Comparison of ENCODE assay signal across 8 cellular contexts in genomic region chrX:56764975-56765791, GRCh38. TPM values are rescaled to one million over a fixed set of nuclear protein-coding genes. Genes with fewer than 3 reads are reported as not detected.
DNase-seq lines count a peak whose midpoint lies in the region; ATAC-seq and TF ChIP-seq lines count a peak whose summit lies in the region.

No MANE protein-coding gene starts in this region.

- DNase-seq in MCF 10A (ENCODE audit: unreplicated experiment) (no peak), osteoblast (ENCODE audit: insufficient read length, low spot score, missing footprints) (peak; percentile 80), DMS153 (lab: John Stamatoyannopoulos, UW) (no peak), tibial artery (no peak)

- no peaks in the 10 kb centered on the region for H3K79me2 ChIP-seq in DOHH2 (ENCODE audit: control insufficient read depth, low read length)
- H3K79me2 ChIP-seq in osteoblast (ENCODE audit: insufficient read depth, low read length), result no peaks in the 10 kb centered on the region

- H3F3A ChIP-seq in DOHH2 (ENCODE audit: control insufficient read depth, insufficient read depth), result no peaks in the 10 kb centered on the region

- peak overlapping the region; percentile 83 for H3K4me3 Mint-ChIP-seq in MCF 10A (ENCODE audit: unreplicated experiment)

- H3K36me3 ChIP-seq in DOHH2 (ENCODE audit: control insufficient read depth, low read length) (no peaks in the 10 kb centered on the region), osteoblast (ENCODE audit: insufficient read depth, low read length) (no peaks in the 10 kb centered on the region), tibial artery (peaks cover 0 to 4% (median 0%) of the 10 kb centered on the region in 3 donors), gastroesophageal sphincter (peaks cover 0 to 5% of the 10 kb centered on the region in 2 donors)

- WGBS in gastroesophageal sphincter (ENCODE audit: low coverage in 1 of 2), 2 donors, result 53 to 74% methylated on average over 5 to 10 of the region's 15 CpGs

- no peak overlapping the region for H2AFZ ChIP-seq in osteoblast (ENCODE audit: low read length)

- H3K9me3 Mint-ChIP-seq in MCF 10A (ENCODE audit: unreplicated experiment), result no peaks in the 10 kb centered on the region

- H3K36me3 Mint-ChIP-seq in MCF 10A (ENCODE audit: insufficient read depth, unreplicated experiment), result peaks cover 20% of the 10 kb centered on the region

- CTCF ChIA-PET in MCF 10A (lab: Yijun Ruan, JAX), result interaction anchor here (0.7 to 2.7 kb wide), 6 partner anchors 19 to 1262 kb away, joined by 3 to 14 read pairs (median 4); no protein-coding TSS in a partner anchor

- intact Hi-C loops in MCF 10A (cut with micrococcal nuclease), result no loop called here
- intact Hi-C loops in tibial artery (cut with DNase I; ENCODE audit: low total_unique reads), result no loop called here

- H3K9me3 ChIP-seq in DOHH2 (ENCODE audit: control insufficient read depth, insufficient read depth, low read length), result no peaks in the 10 kb centered on the region
- H3K9me3 ChIP-seq in osteoblast (ENCODE audit: low read depth, low read length), result no peaks in the 10 kb centered on the region
- H3K9me3 ChIP-seq in tibial artery, result no peaks in the 10 kb centered on the region
- no peaks in the 10 kb centered on the region for H3K9me3 ChIP-seq in gastroesophageal sphincter

- H3K9me2 ChIP-seq in DOHH2 (replicated peaks; ENCODE audit: control insufficient read depth, low read length), result no peaks in the 10 kb centered on the region

- no peak for TF ChIP-seq EP300 in gastroesophageal sphincter (IDR thresholded peaks at IDR 0.05)

- H3K27me3 ChIP-seq in DOHH2 (ENCODE audit: control insufficient read depth, low read length) (no peaks in the 10 kb centered on the region), osteoblast (ENCODE audit: insufficient read depth, low read length) (no peaks in the 10 kb centered on the region), tibial artery (no peaks in the 10 kb centered on the region), gastroesophageal sphincter (no peaks in the 10 kb centered on the region)

- H3K4me1 ChIP-seq in DOHH2 (ENCODE audit: control insufficient read depth, low read length) (peaks cover 35% of the 10 kb centered on the region), osteoblast (ENCODE audit: insufficient read depth, low read length) (peaks cover 21% of the 10 kb centered on the region), tibial artery (peaks cover 0 to 13% (median 3%) of the 10 kb centered on the region in 4 donors), gastroesophageal sphincter (peaks cover 0 to 26% (median 20%) of the 10 kb centered on the region in 3 donors)

- H3K27ac Mint-ChIP-seq in MCF 10A (ENCODE audit: low read depth, unreplicated experiment), result no peak overlapping the region

- TF ChIP-seq CTCF in DOHH2 (IDR thresholded peaks at IDR 0.05; ENCODE audit: low read depth, low read length, poor library complexity, severe bottlenecking) (no peak), MCF 10A (IDR thresholded peaks at IDR 0.05; ENCODE audit: unreplicated experiment) (no peak), osteoblast (IDR thresholded peaks at IDR 0.05; ENCODE audit: extremely low read depth, low read depth, low read length) (no peak), tibial artery (IDR thresholded peaks at IDR 0.05) (no peak), gastroesophageal sphincter (IDR thresholded peaks at IDR 0.05) (no peak)

- no TSS peak for BruUV-seq in MCF 10A (replicated peaks; lab: Mats Ljungman, UMichigan)

- peak overlapping the region; percentile 22; the same call in 1 of the 2 replicates for H3K4me3 ChIP-seq in DOHH2 (ENCODE audit: low read length)
- peak overlapping the region; percentile 79 for H3K4me3 ChIP-seq in osteoblast (ENCODE audit: insufficient read depth, low read length)
- no peak overlapping the region for H3K4me3 ChIP-seq in tibial artery
- H3K4me3 ChIP-seq in gastroesophageal sphincter, result no peak overlapping the region

- peaks cover 34% of the 10 kb centered on the region for H3K4me1 Mint-ChIP-seq in MCF 10A (ENCODE audit: insufficient read depth, unreplicated experiment)

- POLR2A ChIA-PET in MCF 10A (lab: Yijun Ruan, JAX), result no interaction called here

- H3K27ac ChIP-seq in DOHH2 (ENCODE audit: low read depth, low read length), result peak overlapping the region; percentile 28
- H3K27ac ChIP-seq in osteoblast (ENCODE audit: low read depth, low read length), result no peak overlapping the region
- H3K27ac ChIP-seq in tibial artery, result no peak overlapping the region
- peak overlapping the region in 2 of 4 donors; percentile 4 to 90 for H3K27ac ChIP-seq in gastroesophageal sphincter

- H3K4me2 ChIP-seq in DOHH2 (ENCODE audit: low read length) (peak overlapping the region; percentile 63), osteoblast (ENCODE audit: insufficient read depth, low read length) (peak overlapping the region; percentile 83)

- TF ChIP-seq POLR2A in gastroesophageal sphincter (IDR thresholded peaks at IDR 0.05), result no peak

- H3K27me3 Mint-ChIP-seq in MCF 10A (ENCODE audit: insufficient read depth, unreplicated experiment), result peaks cover 36% of the 10 kb centered on the region

- H4K20me1 ChIP-seq in DOHH2 (ENCODE audit: control insufficient read depth, insufficient read depth, low read depth, low read length), result no peaks in the 10 kb centered on the region
- H4K20me1 ChIP-seq in osteoblast (ENCODE audit: insufficient read depth, low read length), result peaks cover 9% of the 10 kb centered on the region

- ATAC-seq in HG02884 (IDR thresholded peaks at IDR 0.05; ENCODE audit: unreplicated experiment) (peak; percentile 27), HG03108 (IDR thresholded peaks at IDR 0.05; ENCODE audit: unreplicated experiment) (no peak), gastroesophageal sphincter (no peak)

RNA-seq across cellular contexts. Expression of gene NBDY, which starts 36.1 kb away (rescaled TPM):
- total RNA-seq in MCF 10A (2022) (54.0 and 66.4 TPM in 2 replicates), osteoblast (6.5 and 9.0 TPM in 2 replicates), gastroesophageal sphincter (10 to 100 TPM in 3 of 4 donors, 1 to 10 TPM in 1; 6.6 to 16.0 (median 12.0) TPM)

Comparison
In these comparisons a context has a peak if more than half of its experiments do, and no peak if none do; other contexts are left out.
1. H3K4me3 ChIP-seq: peak in DOHH2 (single experiment) and osteoblast (single experiment); none in tibial artery (0 of 2) and gastroesophageal sphincter (0 of 2).